In genomic region chr14:65003394-65003793, GRCh38 we compare ENCODE assay signal across 16 cellular contexts. TPM values are rescaled to one million over a fixed set of nuclear protein-coding genes. Genes with fewer than 3 reads are reported as not detected.
DNase-seq lines count a peak whose midpoint lies in the region; ATAC-seq and TF ChIP-seq lines count a peak whose summit lies in the region.
"Had no signal": no experiment of that assay in that cellular context is flagged by ENCODE, and none has a peak within 500 bp of the region (broad histone marks: within the 10 kb centered on the region; RNA-seq: fewer than 3 reads in every experiment).

No MANE protein-coding gene starts in this region.

- H3K4me3 Mint-ChIP-seq in activated naive CD8-positive, alpha-beta T cell treated with anti-CD3 and anti-CD28 coated beads for 36 hours, result no peak overlapping the region
- H3K4me3 Mint-ChIP-seq: memory B cell had no signal

- DNase-seq in GM12864 (ENCODE audit: low read depth), result peak; percentile 40
- DNase-seq in activated naive CD8-positive, alpha-beta T cell treated with anti-CD3 and anti-CD28 coated beads for 36 hours, result no peak
- DNase-seq in vagina (ENCODE audit: extremely low spot score in 2 of 2), result no peak
- no peak for DNase-seq in middle frontal gyrus (ENCODE audit: extremely low spot score, low spot score)
- DNase-seq in effector memory CD4-positive, alpha-beta T cell, result no peak
- no peak for DNase-seq in left lung
- DNase-seq: activated CD4-positive, alpha-beta T cell treated with anti-CD3 and anti-CD28 coated beads for 1 hour; MM.1S; NCI-H510A treated with DMSO at 0.1 percent for 48 hours had no signal

- no peaks in the 10 kb centered on the region for H3K27me3 ChIP-seq in vagina
- no peaks in the 10 kb centered on the region for H3K27me3 ChIP-seq in effector memory CD4-positive, alpha-beta T cell (replicated peaks; ENCODE audit: control insufficient read depth, insufficient read depth, low read length, poor library complexity, severe bottlenecking)
- no peaks in the 10 kb centered on the region for H3K27me3 ChIP-seq in left lung
- H3K27me3 ChIP-seq: ascending aorta had no signal

- peak; percentile 57 for ATAC-seq in GM19035 (IDR thresholded peaks at IDR 0.05; ENCODE audit: unreplicated experiment)
- ATAC-seq in HG02885 (IDR thresholded peaks at IDR 0.05; ENCODE audit: poor library complexity, unreplicated experiment), result peak; percentile 87
- ATAC-seq in left lung, result no peak

- no peaks in the 10 kb centered on the region for H3K9me3 ChIP-seq in vagina
- no peaks in the 10 kb centered on the region for H3K9me3 ChIP-seq in effector memory CD4-positive, alpha-beta T cell (ENCODE audit: control insufficient read depth, low read length)
- H3K9me3 ChIP-seq in left lung, result no peaks in the 10 kb centered on the region
- H3K9me3 ChIP-seq: ascending aorta, prostate gland had no signal

- H3K4me1 Mint-ChIP-seq in activated naive CD8-positive, alpha-beta T cell treated with anti-CD3 and anti-CD28 coated beads for 36 hours, result peaks cover 25% of the 10 kb centered on the region

- H3K36me3 ChIP-seq in vagina, result no peaks in the 10 kb centered on the region
- H3K36me3 ChIP-seq in effector memory CD4-positive, alpha-beta T cell (ENCODE audit: control insufficient read depth, insufficient read depth, low read length), result no peaks in the 10 kb centered on the region
- H3K36me3 ChIP-seq in left lung, result peaks cover 0 to 14% of the 10 kb centered on the region in 2 donors
- H3K36me3 ChIP-seq: ascending aorta, prostate gland had no signal

- no peaks in the 10 kb centered on the region for H3K27me3 Mint-ChIP-seq in activated naive CD8-positive, alpha-beta T cell treated with anti-CD3 and anti-CD28 coated beads for 36 hours
- H3K27me3 Mint-ChIP-seq: memory B cell had no signal

- no peak overlapping the region for H3K4me3 ChIP-seq in GM12864 (ENCODE audit: low read depth, low read length)
- no peak overlapping the region for H3K4me3 ChIP-seq in vagina
- no peak overlapping the region for H3K4me3 ChIP-seq in effector memory CD4-positive, alpha-beta T cell (ENCODE audit: insufficient read depth, low read depth, low read length, poor library complexity, severe bottlenecking)
- no peak overlapping the region for H3K4me3 ChIP-seq in left lung
- H3K4me3 ChIP-seq: ascending aorta, prostate gland, SK-N-MC had no signal

- peaks cover 9% of the 10 kb centered on the region for H3K4me1 ChIP-seq in vagina
- H3K4me1 ChIP-seq in effector memory CD4-positive, alpha-beta T cell (ENCODE audit: control insufficient read depth, insufficient read depth, low read length, poor library complexity, severe bottlenecking), result peaks cover 2% of the 10 kb centered on the region
- H3K4me1 ChIP-seq in left lung, result peaks cover 0 to 6% of the 10 kb centered on the region in 2 donors
- H3K4me1 ChIP-seq: ascending aorta, prostate gland had no signal

- peaks cover 8% of the 10 kb centered on the region for H3K36me3 Mint-ChIP-seq in activated naive CD8-positive, alpha-beta T cell treated with anti-CD3 and anti-CD28 coated beads for 36 hours

- no peak for TF ChIP-seq POLR2A in vagina (IDR thresholded peaks at IDR 0.05)

- H3K27ac ChIP-seq in vagina (no peak overlapping the region), left lung (no peak overlapping the region)
- no peak overlapping the region for H3K27ac ChIP-seq in effector memory CD4-positive, alpha-beta T cell (ENCODE audit: insufficient read depth, low read length, poor library complexity, severe bottlenecking)
- H3K27ac ChIP-seq: ascending aorta, HL-60, prostate gland, SK-N-MC had no signal

- no peaks in the 10 kb centered on the region for H3K9me3 Mint-ChIP-seq in activated naive CD8-positive, alpha-beta T cell treated with anti-CD3 and anti-CD28 coated beads for 36 hours
- H3K9me3 Mint-ChIP-seq: memory B cell had no signal

- no peak for TF ChIP-seq CTCF in GM12864 (IDR thresholded peaks at IDR 0.05; ENCODE audit: low read depth, low read length, missing control alignments)
- TF ChIP-seq CTCF in vagina (IDR thresholded peaks at IDR 0.05), result no peak
- TF ChIP-seq CTCF in left lung (IDR thresholded peaks at IDR 0.05), result no peak

- intact Hi-C loops in vagina (cut with DNase I) (no loop called here), left lung (cut with DNase I) (no loop called here)

- peak overlapping the region; percentile 23 for H3K27ac Mint-ChIP-seq in activated naive CD8-positive, alpha-beta T cell treated with anti-CD3 and anti-CD28 coated beads for 36 hours
- H3K27ac Mint-ChIP-seq: memory B cell had no signal

RNA-seq across cellular contexts. Expression of gene FNTB, which starts 16.7 kb away (rescaled TPM):
- 10 to 100 TPM; 14.0 to 14.3 TPM for total RNA-seq in activated naive CD8-positive, alpha-beta T cell treated with anti-CD3 and anti-CD28 coated beads for 36 hours
- total RNA-seq in vagina (13.3 TPM), left lung (10 to 100 TPM; 16.6 to 19.3 TPM)

RNA-seq across cellular contexts. Expression of gene RAB15, which starts 31.3 kb away (rescaled TPM):
- total RNA-seq in activated naive CD8-positive, alpha-beta T cell treated with anti-CD3 and anti-CD28 coated beads for 36 hours, result 1 to 10 TPM; 3.4 TPM
- total RNA-seq in vagina (8.3 TPM), left lung (10 to 100 TPM; 21.8 to 36.6 TPM)
